In the genomic region with DNA sequence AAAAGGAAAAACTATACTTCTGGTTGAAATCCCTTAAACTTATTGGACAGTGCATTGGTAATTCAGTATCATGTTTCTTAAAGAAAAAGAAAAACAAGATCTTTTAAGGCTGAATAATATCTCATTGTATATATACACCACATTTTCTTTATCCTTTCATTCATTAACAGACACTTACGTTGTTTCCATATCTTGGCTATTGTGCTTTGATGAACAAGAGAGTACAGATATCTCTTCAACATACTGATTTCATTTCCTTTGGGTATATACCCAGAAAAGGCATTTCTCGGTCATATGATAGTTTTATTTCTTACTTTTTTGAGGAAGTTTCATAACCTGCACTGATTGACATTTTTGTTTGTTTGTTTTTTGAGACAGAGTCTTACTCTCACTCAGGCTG, we compare ENCODE assay signal across 34 cellular contexts.
"Had no signal": no experiment of that assay in that cellular context is flagged by ENCODE, and none has a peak within 500 bp of the region (broad histone marks: within the 10 kb centered on the region; RNA-seq: fewer than 3 reads in every experiment).

No MANE protein-coding gene starts in this region.

- H3K27ac ChIP-seq: Peyer's patch, SJSA1, VCaP had no signal

- H3K9me3 ChIP-seq: adrenal gland, MG63, Peyer's patch, SJSA1 had no signal

- DNase-seq: activated B cell treated with CpG ODN at 0.5 μM for 24 hours; activated CD4-positive, alpha-beta memory T cell treated with anti-CD3 and anti-CD28 coated beads for 36 hours; activated CD4-positive, alpha-beta T cell treated with anti-CD3 and anti-CD28 coated beads for 4 hours; activated CD4-positive, alpha-beta T cell treated with anti-CD3 and anti-CD28 coated beads, Interleukin-2, amount 50 U/mL, for 1 hour; activated CD4-positive, CD25-positive, alpha-beta regulatory T cell treated with anti-CD3 and anti-CD28 coated beads, Interleukin-2, amount 50 U/mL, for 72 hours; activated CD8-positive, alpha-beta memory T cell treated with anti-CD3 and anti-CD28 coated beads, Interleukin-2, amount 50 U/mL, for 4 hours; activated gamma-delta T cell treated with Interleukin-2 at 50 U/mL for 16 hours; activated naive CD4-positive, alpha-beta T cell treated with anti-CD3 and anti-CD28 coated beads for 36 hours; activated T-cell treated with anti-CD3 and anti-CD28 coated beads for 4 hours; activated T-cell treated with anti-CD3 and anti-CD28 coated beads, Interleukin-2, amount 50 U/mL, for 4 hours; anterior cingulate cortex; caudate nucleus; cerebellar nuclear complex; Kasumi-1; MG63; NCI-H1048; NCI-H1105 treated with DMSO at 0.1 percent for 48 hours; NCI-H1436; NCI-H1694; NCI-H1930; NCI-H345; NCI-H524 treated with DMSO at 0.1 percent for 48 hours; PC-3; Peyer's patch; RPMI8226; SHP77 treated with DMSO at 0.1 percent for 48 hours; SW 1271; T-helper 1 cell; T-helper 2 cell; T-helper 9 cell had no signal

- H3K4me1 ChIP-seq: Peyer's patch, SJSA1 had no signal

- H3K27me3 ChIP-seq: adrenal gland, MG63, Peyer's patch, SJSA1 had no signal

- ATAC-seq: activated T-cell treated with anti-CD3 and anti-CD28 coated beads, Interleukin-2, amount 50 U/mL, for 4 hours; PC-3; SK-N-SH treated with all-trans-retinoic acid at 6 μM for 48 hours had no signal

- H3K4me3 ChIP-seq: adrenal gland, MG63, Peyer's patch, SJSA1 had no signal

- H3K36me3 ChIP-seq: adrenal gland, MG63, Peyer's patch, SJSA1 had no signal
